19 cellular contexts compared by ENCODE assay signal in the genomic region with DNA sequence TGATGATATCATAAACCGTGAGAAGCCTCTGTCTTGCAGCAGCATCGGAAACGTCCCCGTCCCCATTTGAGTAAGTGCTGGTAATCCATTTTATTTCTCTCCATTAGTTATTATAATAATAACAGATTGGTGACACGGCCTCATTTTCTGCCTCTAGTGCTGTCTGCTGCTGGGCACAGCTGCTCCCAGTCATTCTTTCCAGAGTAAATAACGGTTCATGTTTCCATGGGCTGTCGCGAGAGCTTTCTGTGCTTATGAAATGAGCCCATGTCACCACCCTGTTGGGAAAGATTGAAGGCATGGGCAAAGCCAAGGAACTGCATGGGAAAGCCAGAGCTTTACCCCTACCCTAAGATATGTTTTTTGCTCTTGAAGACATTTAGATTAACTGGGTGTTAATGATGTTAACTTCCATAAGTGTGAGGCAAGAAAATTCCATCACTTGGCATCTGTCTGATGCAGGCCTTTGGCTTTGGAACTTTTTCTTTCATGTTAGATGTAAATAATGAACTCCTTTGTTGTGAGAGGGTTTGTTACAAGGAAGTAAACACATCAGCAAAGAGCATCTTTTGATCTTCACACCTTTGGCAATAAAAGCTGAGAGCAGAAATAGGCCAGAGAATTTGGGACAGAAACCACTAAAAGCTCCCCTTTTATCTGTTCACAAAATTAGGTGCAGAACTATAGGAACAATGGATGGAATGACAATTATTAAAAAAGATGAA.
DNase-seq lines count a peak whose midpoint lies in the region; TF ChIP-seq lines count a peak whose summit lies in the region.
"Had no signal": no experiment of that assay in that cellular context is flagged by ENCODE, and none has a peak within 500 bp of the region (broad histone marks: within the 10 kb centered on the region; RNA-seq: fewer than 3 reads in every experiment).

No MANE protein-coding gene starts in this region.

- no peaks in the 10 kb centered on the region for H3K36me3 Mint-ChIP-seq in chondrocyte (ENCODE audit: low read depth)

- H3K9me3 ChIP-seq in skeletal muscle tissue (ENCODE audit: control insufficient read depth in 3 of 3, low read length in 3 of 3) (no peaks in the 10 kb centered on the region), sigmoid colon (no peaks in the 10 kb centered on the region)
- H3K9me3 ChIP-seq: right atrium auricular region had no signal

- no peak for TF ChIP-seq CTCF in chondrocyte (IDR thresholded peaks at IDR 0.05)
- TF ChIP-seq CTCF in sigmoid colon (IDR thresholded peaks at IDR 0.05): no peak

- H3K4me3 Mint-ChIP-seq in chondrocyte (ENCODE audit: unreplicated experiment): no peak overlapping the region
- H3K4me3 Mint-ChIP-seq: activated B cell treated with CpG ODN at 0.5 μM for 24 hours; activated naive CD8-positive, alpha-beta T cell treated with anti-CD3 and anti-CD28 coated beads for 36 hours; activated T-helper 17 cell treated with anti-CD3 and anti-CD28 coated beads, Interleukin-2, amount 50 U/mL, for 72 hours had no signal

- H3K9ac ChIP-seq in skeletal muscle tissue (ENCODE audit: low read depth in 1 of 3, low read length in 3 of 3): no peak overlapping the region

- TF ChIP-seq EP300 in sigmoid colon (IDR thresholded peaks at IDR 0.05): no peak

- TF ChIP-seq POLR2A in sigmoid colon (IDR thresholded peaks at IDR 0.05): no peak

- H3K27me3 ChIP-seq in skeletal muscle tissue (ENCODE audit: control insufficient read depth in 3 of 3, insufficient read depth in 3 of 3, low read length in 3 of 3) (no peaks in the 10 kb centered on the region), sigmoid colon (no peaks in the 10 kb centered on the region)
- H3K27me3 ChIP-seq: right atrium auricular region had no signal

- peak; percentile 2 for DNase-seq in NCI-H748 (lab: John Stamatoyannopoulos, UW; ENCODE audit: unreplicated experiment)
- DNase-seq in NCI-H748 treated with DMSO at 0.1 percent for 48 hours (lab: John Stamatoyannopoulos, UW): no peak
- DNase-seq in NCI-H2107 (lab: John Stamatoyannopoulos, UW): peak; percentile 1
- DNase-seq in chondrocyte (ENCODE audit: low spot score): no peak
- DNase-seq in sigmoid colon: no peak
- no peak for DNase-seq in activated gamma-delta T cell treated with Interleukin-2 at 50 U/mL for 16 hours
- no peak for DNase-seq in NAMALWA (ENCODE audit: low spot score)
- DNase-seq: activated B cell treated with CpG ODN at 0.5 μM for 24 hours; activated CD4-positive, alpha-beta T cell treated with anti-CD3 and anti-CD28 coated beads, Interleukin-2, amount 50 U/mL, for 4 hours; activated CD8-positive, alpha-beta memory T cell treated with anti-CD3 and anti-CD28 coated beads, Interleukin-2, amount 50 U/mL, for 4 hours; activated naive CD8-positive, alpha-beta T cell treated with anti-CD3 and anti-CD28 coated beads for 36 hours; Calu3; effector CD4-positive, alpha-beta T cell; foreskin melanocyte; NCI-H345; RPMI8226 had no signal

- H3K4me3 ChIP-seq in skeletal muscle tissue (ENCODE audit: low read length in 3 of 3) (no peak overlapping the region), sigmoid colon (no peak overlapping the region)
- H3K4me3 ChIP-seq: right atrium auricular region had no signal

- peaks cover 2% of the 10 kb centered on the region for H3K9me3 Mint-ChIP-seq in chondrocyte (ENCODE audit: low read depth)

- no peaks in the 10 kb centered on the region for H3K27me3 Mint-ChIP-seq in chondrocyte (ENCODE audit: low read depth)
- H3K27me3 Mint-ChIP-seq: activated B cell treated with CpG ODN at 0.5 μM for 24 hours; activated naive CD8-positive, alpha-beta T cell treated with anti-CD3 and anti-CD28 coated beads for 36 hours; activated T-helper 17 cell treated with anti-CD3 and anti-CD28 coated beads, Interleukin-2, amount 50 U/mL, for 72 hours had no signal

- H3K4me1 ChIP-seq in skeletal muscle tissue (ENCODE audit: control insufficient read depth in 3 of 3, insufficient read depth in 3 of 3, low read length in 3 of 3) (peaks cover 23 to 43% (median 24%) of the 10 kb centered on the region in 3 donors), sigmoid colon (peaks cover 0 to 8% (median 3%) of the 10 kb centered on the region in 4 donors)

- H3K36me3 ChIP-seq in skeletal muscle tissue (ENCODE audit: control insufficient read depth in 3 of 3, insufficient read depth in 3 of 3, low read length in 3 of 3) (no peaks in the 10 kb centered on the region), sigmoid colon (no peaks in the 10 kb centered on the region)
- H3K36me3 ChIP-seq: right atrium auricular region had no signal

- peak overlapping the region; percentile 29 for H3K27ac Mint-ChIP-seq in chondrocyte (ENCODE audit: unreplicated experiment)
- H3K27ac Mint-ChIP-seq: activated B cell treated with CpG ODN at 0.5 μM for 24 hours; activated naive CD8-positive, alpha-beta T cell treated with anti-CD3 and anti-CD28 coated beads for 36 hours; activated T-helper 17 cell treated with anti-CD3 and anti-CD28 coated beads, Interleukin-2, amount 50 U/mL, for 72 hours had no signal

- WGBS in sigmoid colon, 2 donors: 83 to 90% methylated on average over 8 of the region's 8 CpGs

- peak overlapping the region; percentile 45 for H3K27ac ChIP-seq in skeletal muscle tissue (ENCODE audit: low read depth, low read length)
- peak overlapping the region in 1 of 4 donors; percentile 43 for H3K27ac ChIP-seq in sigmoid colon
- H3K27ac ChIP-seq: right atrium auricular region had no signal

- H3K4me1 Mint-ChIP-seq in chondrocyte (ENCODE audit: low read depth): peaks cover 17% of the 10 kb centered on the region

- intact Hi-C loops in sigmoid colon (cut with DNase I): no loop called here

Comparison
In these comparisons a context has a peak if more than half of its experiments do, and no peak if none do; other contexts are left out.
1. DNase-seq: peak in NCI-H748 (single experiment) and NCI-H2107 (single experiment); none in NCI-H748 treated with DMSO at 0.1 percent for 48 hours (single experiment), chondrocyte (single experiment), sigmoid colon (single experiment), activated gamma-delta T cell treated with Interleukin-2 at 50 U/mL for 16 hours (single experiment) and NAMALWA (single experiment).